Comparison of ENCODE assay signal across 21 cellular contexts in genomic region chr19:13958043-13958442, GRCh38. TPM values are rescaled to one million over a fixed set of nuclear protein-coding genes. Genes with fewer than 3 reads are reported as not detected.
DNase-seq lines count a peak whose midpoint lies in the region; ATAC-seq and TF ChIP-seq lines count a peak whose summit lies in the region.
"Had no signal": no experiment of that assay in that cellular context is flagged by ENCODE, and none has a peak within 500 bp of the region (broad histone marks: within the 10 kb centered on the region; RNA-seq: fewer than 3 reads in every experiment).

No MANE protein-coding gene starts in this region.

- H3K27ac Mint-ChIP-seq in activated naive CD8-positive, alpha-beta T cell = peak overlapping the region; percentile 34
- no peak overlapping the region for H3K27ac Mint-ChIP-seq in activated naive CD8-positive, alpha-beta T cell treated with anti-CD3 and anti-CD28 coated beads for 36 hours
- H3K27ac Mint-ChIP-seq in T-helper 17 cell = peak overlapping the region; percentile 11
- peak overlapping the region; percentile 32 for H3K27ac Mint-ChIP-seq in stimulated activated effector memory CD8-positive, alpha-beta T cell treated with anti-CD3 and anti-CD28 coated beads, Interleukin-12 subunit alpha, Interleukin-12 subunit beta, amount 100 ng/mL, for 72 hours
- H3K27ac Mint-ChIP-seq: CD4-positive, CD25-positive, alpha-beta regulatory T cell had no signal

- no peak for ATAC-seq in T-helper 17 cell
- ATAC-seq in stimulated activated effector memory CD8-positive, alpha-beta T cell treated with anti-CD3 and anti-CD28 coated beads, Interleukin-12 subunit alpha, Interleukin-12 subunit beta, amount 100 ng/mL, for 72 hours = no peak
- ATAC-seq: HepG2 had no signal

- intact Hi-C loops in transverse colon (cut with DNase I; ENCODE audit: low total_unique reads) = no loop called here

- no peak for TF ChIP-seq CTCF in transverse colon (IDR thresholded peaks at IDR 0.05)

- H3K36me3 ChIP-seq in transverse colon = peaks cover 0 to 29% (median 10%) of the 10 kb centered on the region in 4 donors

- peak; percentile 10 for TF ChIP-seq POLR2A in erythroblast (IDR thresholded peaks at IDR 0.05; ENCODE audit: low read length)
- TF ChIP-seq POLR2A in transverse colon (IDR thresholded peaks at IDR 0.05) = no peak

- no peak overlapping the region for H3K4me3 Mint-ChIP-seq in activated naive CD8-positive, alpha-beta T cell
- no peak overlapping the region for H3K4me3 Mint-ChIP-seq in activated naive CD8-positive, alpha-beta T cell treated with anti-CD3 and anti-CD28 coated beads for 36 hours
- no peak overlapping the region for H3K4me3 Mint-ChIP-seq in T-helper 17 cell
- no peak overlapping the region for H3K4me3 Mint-ChIP-seq in stimulated activated effector memory CD8-positive, alpha-beta T cell treated with anti-CD3 and anti-CD28 coated beads, Interleukin-12 subunit alpha, Interleukin-12 subunit beta, amount 100 ng/mL, for 72 hours

- DNase-seq in activated naive CD8-positive, alpha-beta T cell treated with anti-CD3 and anti-CD28 coated beads for 36 hours = no peak
- DNase-seq in T-helper 17 cell (no peak), erythroblast (lab: John Stamatoyannopoulos, UW) (peak; percentile 45 to 72), NCI-H2081 treated with DMSO at 0.1 percent for 48 hours (lab: John Stamatoyannopoulos, UW) (no peak), transverse colon (no peak), nucleus accumbens (lab: John Stamatoyannopoulos, UW) (no peak)
- no peak for DNase-seq in stimulated activated effector memory CD8-positive, alpha-beta T cell treated with anti-CD3 and anti-CD28 coated beads, Interleukin-12 subunit alpha, Interleukin-12 subunit beta, amount 100 ng/mL, for 72 hours (ENCODE audit: low spot score in 2 of 2)
- DNase-seq: BE2C; Caco-2; CD4-positive, CD25-positive, alpha-beta regulatory T cell; KG1; NCI-H1105 treated with DMSO at 0.1 percent for 48 hours; NCI-H1694; NCI-H2107; NCI-H510A; NCI-H748 treated with DMSO at 0.1 percent for 48 hours; NK-92 treated with Interleukin-12 subunit alpha and Interleukin-12 subunit beta, amount 100 ng/mL, for 24 hours; OCI-M1; SIG-M5 had no signal

- WGBS in transverse colon (ENCODE audit: low coverage in 1 of 2), 2 donors = 82% methylated on average over 11 of the region's 12 CpGs; no CpG with 5 or more reads in 1 of the 2 donors

- H3K9me3 Mint-ChIP-seq in activated naive CD8-positive, alpha-beta T cell (ENCODE audit: low read depth) = no peaks in the 10 kb centered on the region
- no peaks in the 10 kb centered on the region for H3K9me3 Mint-ChIP-seq in activated naive CD8-positive, alpha-beta T cell treated with anti-CD3 and anti-CD28 coated beads for 36 hours
- H3K9me3 Mint-ChIP-seq in stimulated activated effector memory CD8-positive, alpha-beta T cell treated with anti-CD3 and anti-CD28 coated beads, Interleukin-12 subunit alpha, Interleukin-12 subunit beta, amount 100 ng/mL, for 72 hours = no peaks in the 10 kb centered on the region

- H3K4me3 ChIP-seq in transverse colon = no peak overlapping the region

- peaks cover 14% of the 10 kb centered on the region for H3K4me1 Mint-ChIP-seq in activated naive CD8-positive, alpha-beta T cell (ENCODE audit: low read depth)
- peaks cover 11% of the 10 kb centered on the region for H3K4me1 Mint-ChIP-seq in activated naive CD8-positive, alpha-beta T cell treated with anti-CD3 and anti-CD28 coated beads for 36 hours
- peaks cover 9% of the 10 kb centered on the region for H3K4me1 Mint-ChIP-seq in T-helper 17 cell
- peaks cover 13% of the 10 kb centered on the region for H3K4me1 Mint-ChIP-seq in stimulated activated effector memory CD8-positive, alpha-beta T cell treated with anti-CD3 and anti-CD28 coated beads, Interleukin-12 subunit alpha, Interleukin-12 subunit beta, amount 100 ng/mL, for 72 hours

- H3K36me3 Mint-ChIP-seq in activated naive CD8-positive, alpha-beta T cell = no peaks in the 10 kb centered on the region
- H3K36me3 Mint-ChIP-seq in activated naive CD8-positive, alpha-beta T cell treated with anti-CD3 and anti-CD28 coated beads for 36 hours = peaks cover 9% of the 10 kb centered on the region
- H3K36me3 Mint-ChIP-seq in T-helper 17 cell (ENCODE audit: low read depth) = no peaks in the 10 kb centered on the region
- peaks cover 72% of the 10 kb centered on the region for H3K36me3 Mint-ChIP-seq in stimulated activated effector memory CD8-positive, alpha-beta T cell treated with anti-CD3 and anti-CD28 coated beads, Interleukin-12 subunit alpha, Interleukin-12 subunit beta, amount 100 ng/mL, for 72 hours

- no peaks in the 10 kb centered on the region for H3K27me3 ChIP-seq in transverse colon
- H3K27me3 ChIP-seq: BE2C had no signal

- H3K9me3 ChIP-seq in T-helper 17 cell (ENCODE audit: control insufficient read depth, low read length, poor library complexity, severe bottlenecking) (no peaks in the 10 kb centered on the region), transverse colon (no peaks in the 10 kb centered on the region)
- H3K9me3 ChIP-seq: BE2C, Caco-2 had no signal

- no peak for TF ChIP-seq EP300 in transverse colon (IDR thresholded peaks at IDR 0.05; ENCODE audit: low read depth)

- no peak overlapping the region for H3K27ac ChIP-seq in transverse colon

- in situ Hi-C loops in transverse colon (cut with MboI; ENCODE audit: low pct_ligation_motif_present in 1 of 4, low pct_unique_long_range_greater_than_20kb in 1 of 4, low sequenced_read_pairs in 3 of 4) = no loop called here

- H3K27me3 Mint-ChIP-seq in activated naive CD8-positive, alpha-beta T cell = no peaks in the 10 kb centered on the region
- H3K27me3 Mint-ChIP-seq in activated naive CD8-positive, alpha-beta T cell treated with anti-CD3 and anti-CD28 coated beads for 36 hours = no peaks in the 10 kb centered on the region
- H3K27me3 Mint-ChIP-seq in T-helper 17 cell = no peaks in the 10 kb centered on the region
- H3K27me3 Mint-ChIP-seq: CD4-positive, CD25-positive, alpha-beta regulatory T cell had no signal

- H3K4me1 ChIP-seq in transverse colon = peaks cover 3 to 12% (median 8%) of the 10 kb centered on the region in 4 donors

RNA-seq across cellular contexts. Expression of gene DCAF15, which starts 5.7 kb away (rescaled TPM):
- total RNA-seq in activated naive CD8-positive, alpha-beta T cell treated with anti-CD3 and anti-CD28 coated beads for 36 hours = 10 to 100 TPM; 54.3 to 54.6 TPM
- total RNA-seq in T-helper 17 cell (10 to 100 TPM; 88.2 to 95.8 TPM), transverse colon (10 to 100 TPM; 26.2 to 61.7 (median 35.8) TPM)

RNA-seq across cellular contexts. Expression of gene PODNL1, which starts 19.8 kb away (rescaled TPM):
- total RNA-seq in activated naive CD8-positive, alpha-beta T cell treated with anti-CD3 and anti-CD28 coated beads for 36 hours = not detected
- total RNA-seq in T-helper 17 cell (under 1 TPM in 1 of 2 donors, not detected in 1; 0.31 TPM), transverse colon (10 to 100 TPM in 1 of 4 donors, 1 to 10 TPM in 3; 3.0 to 15.3 (median 3.2) TPM)
- total RNA-seq: Caco-2; CD4-positive, CD25-positive, alpha-beta regulatory T cell; HepG2 had no signal

RNA-seq across cellular contexts. Expression of gene RFX1, which starts 48.1 kb away (rescaled TPM):
- total RNA-seq in activated naive CD8-positive, alpha-beta T cell treated with anti-CD3 and anti-CD28 coated beads for 36 hours = 10 to 100 TPM in 1 of 2 experiments, 1 to 10 TPM in 1; 9.9 to 11.4 TPM
- total RNA-seq in T-helper 17 cell = 10 to 100 TPM; 23.3 to 24.7 TPM
- 1 to 10 TPM; 3.7 to 9.0 (median 8.1) TPM for total RNA-seq in transverse colon

RNA-seq across cellular contexts. Expression of gene CC2D1A, which starts 52.0 kb away (rescaled TPM):
- 10 to 100 TPM; 24.4 to 25.0 TPM for total RNA-seq in activated naive CD8-positive, alpha-beta T cell treated with anti-CD3 and anti-CD28 coated beads for 36 hours
- 10 to 100 TPM; 22.5 to 24.4 TPM for total RNA-seq in T-helper 17 cell
- 100 to 1,000 TPM; 113 to 294 (median 177) TPM for total RNA-seq in transverse colon

RNA-seq across cellular contexts. Expression of gene BRME1, which starts 52.1 kb away (rescaled TPM):
- total RNA-seq in activated naive CD8-positive, alpha-beta T cell treated with anti-CD3 and anti-CD28 coated beads for 36 hours = 1 to 10 TPM; 6.9 to 7.3 TPM
- 1 to 10 TPM in 1 of 2 donors, under 1 TPM in 1; 0.82 to 1.7 TPM for total RNA-seq in T-helper 17 cell
- 100 to 1,000 TPM in 1 of 4 donors, 1 to 10 TPM in 3; 5.2 to 102 (median 6.7) TPM for total RNA-seq in transverse colon

Comparison
In these comparisons a context has a peak if more than half of its experiments do, and no peak if none do; other contexts are left out.
1. DNase-seq: peak in erythroblast (2 of 2); none in activated naive CD8-positive, alpha-beta T cell treated with anti-CD3 and anti-CD28 coated beads for 36 hours (single experiment), T-helper 17 cell (0 of 3), stimulated activated effector memory CD8-positive, alpha-beta T cell treated with anti-CD3 and anti-CD28 coated beads, Interleukin-12 subunit alpha, Interleukin-12 subunit beta, amount 100 ng/mL, for 72 hours (0 of 2), NCI-H2081 treated with DMSO at 0.1 percent for 48 hours (single experiment), transverse colon (single experiment) and nucleus accumbens (0 of 56).